In the genomic region with DNA sequence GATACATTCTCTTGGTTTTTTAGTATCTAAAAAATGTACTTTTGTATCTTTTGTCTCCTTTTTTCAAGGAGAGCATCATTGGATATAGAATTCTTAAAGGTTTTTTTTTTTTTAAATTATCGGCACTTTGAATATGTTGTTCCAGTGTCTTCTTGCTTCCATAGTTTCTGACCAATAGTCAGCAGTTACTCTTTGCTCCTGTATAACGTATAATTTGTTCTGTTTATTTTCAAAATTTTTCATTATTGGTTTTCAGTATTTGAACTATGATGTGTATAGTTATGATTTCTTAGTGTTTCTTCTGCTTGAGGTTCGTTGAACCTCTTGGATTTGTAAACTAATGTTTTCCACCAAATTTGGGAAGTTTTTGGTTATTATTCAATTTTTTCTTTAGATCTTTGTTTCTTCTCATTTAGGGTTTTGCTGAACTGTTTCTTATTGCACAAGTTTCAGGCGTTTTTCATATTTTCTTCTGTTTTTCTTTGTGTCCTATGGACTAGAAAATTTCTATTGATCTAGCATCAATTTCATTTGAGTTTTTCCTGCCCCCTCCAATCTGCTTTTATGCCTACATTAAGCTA, we compare ENCODE assay signal across 1 cellular context.
TF ChIP-seq lines count a peak whose summit lies in the region.

No MANE protein-coding gene starts in this region.

TF ChIP-seq in GM23338, 12 proteins besides CTCF, POLR2A, EP300 and RAD21 (continued from another document):
- TF ChIP-seq, protein P1, sequence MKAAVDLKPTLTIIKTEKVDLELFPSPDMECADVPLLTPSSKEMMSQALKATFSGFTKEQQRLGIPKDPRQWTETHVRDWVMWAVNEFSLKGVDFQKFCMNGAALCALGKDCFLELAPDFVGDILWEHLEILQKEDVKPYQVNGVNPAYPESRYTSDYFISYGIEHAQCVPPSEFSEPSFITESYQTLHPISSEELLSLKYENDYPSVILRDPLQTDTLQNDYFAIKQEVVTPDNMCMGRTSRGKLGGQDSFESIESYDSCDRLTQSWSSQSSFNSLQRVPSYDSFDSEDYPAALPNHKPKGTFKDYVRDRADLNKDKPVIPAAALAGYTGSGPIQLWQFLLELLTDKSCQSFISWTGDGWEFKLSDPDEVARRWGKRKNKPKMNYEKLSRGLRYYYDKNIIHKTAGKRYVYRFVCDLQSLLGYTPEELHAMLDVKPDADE (IDR thresholded peaks at IDR 0.05): no peak
- TF ChIP-seq POLR2AphosphoS5 (IDR thresholded peaks at IDR 0.05; ENCODE audit: low read depth) (no peak), JUNB (IDR thresholded peaks at IDR 0.05; ENCODE audit: unreplicated experiment) (no peak)
TF ChIP-seq in GM23338: peak in this region for 0.
